In the genomic region with DNA sequence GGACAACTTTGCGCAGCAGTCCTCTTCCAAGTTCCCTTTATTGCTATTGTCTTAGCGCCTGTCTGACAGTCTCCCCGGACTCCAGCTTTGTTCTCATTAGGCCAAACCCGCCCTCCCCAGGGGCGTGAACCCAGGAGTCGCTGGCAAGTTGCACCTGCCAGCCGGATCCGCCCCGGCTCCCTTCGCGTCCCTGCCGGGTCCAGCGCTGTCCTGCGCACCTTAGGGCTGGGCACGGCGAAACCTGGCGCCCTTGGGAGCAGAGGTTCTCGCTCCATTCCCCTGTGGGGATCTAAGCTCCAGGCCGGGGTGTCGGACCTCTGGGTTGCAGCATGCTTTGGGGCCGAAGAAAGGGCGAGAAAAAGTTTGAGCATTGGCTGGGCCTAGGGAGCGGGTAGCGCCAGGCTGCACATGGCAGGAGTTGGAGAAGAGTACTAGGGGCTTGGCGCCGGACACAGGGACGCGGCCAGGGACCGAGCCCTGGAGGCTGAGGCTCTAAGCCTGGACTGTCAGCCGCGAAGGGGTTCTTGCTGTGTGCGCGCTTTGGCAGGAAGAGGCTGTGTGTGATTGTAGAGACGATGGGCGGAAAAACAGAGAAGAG, we compare ENCODE assay signal across 8 cellular contexts.
DNase-seq lines count a peak whose midpoint lies in the region; ATAC-seq and TF ChIP-seq lines count a peak whose summit lies in the region.

No MANE protein-coding gene starts in this region.

- peaks cover 8% of the 10 kb centered on the region for H3K4me1 Mint-ChIP-seq in WTC11

- no peaks in the 10 kb centered on the region for H3F3A ChIP-seq in GM23248 (ENCODE audit: insufficient read depth)

- H3K4me3 Mint-ChIP-seq in WTC11 = peak overlapping the region; percentile 84

- no peaks in the 10 kb centered on the region for H3K36me3 Mint-ChIP-seq in WTC11

- DNase-seq in GM23248 = peak; percentile 12
- peak; percentile 33 for DNase-seq in WTC11 (ENCODE audit: low spot score)
- no peak for DNase-seq in stimulated activated CD4-positive, alpha-beta T cell treated with anti-CD3 and anti-CD28 coated beads, Interleukin-2, amount 100 ng/mL, for 24 hours
- no peak for DNase-seq in NCI-H1048 (lab: John Stamatoyannopoulos, UW)

- peaks cover 30% of the 10 kb centered on the region for H3K27me3 ChIP-seq in GM23248 (replicated peaks; ENCODE audit: insufficient read depth)
- H3K27me3 ChIP-seq in iPS-18a (ENCODE audit: control insufficient read depth, insufficient read depth, low read length) = peaks cover 69% of the 10 kb centered on the region
- peaks cover 0 to 8% (median 2%) of the 10 kb centered on the region in 3 donors for H3K27me3 ChIP-seq in skeletal muscle tissue (ENCODE audit: control insufficient read depth in 3 of 3, insufficient read depth in 3 of 3, low read length in 3 of 3)

- H3K4me1 ChIP-seq in GM23248 (ENCODE audit: insufficient read depth) = no peaks in the 10 kb centered on the region; the same call in 1 of the 2 replicates
- peaks cover 6% of the 10 kb centered on the region for H3K4me1 ChIP-seq in iPS-18a (ENCODE audit: control insufficient read depth, low read depth, low read length)
- H3K4me1 ChIP-seq in skeletal muscle tissue (ENCODE audit: control insufficient read depth in 3 of 3, insufficient read depth in 3 of 3, low read length in 3 of 3) = peaks cover 5 to 14% (median 9%) of the 10 kb centered on the region in 3 donors

- H3K9ac ChIP-seq in GM23248 (no peak overlapping the region), iPS-18a (ENCODE audit: low read length) (no peak overlapping the region), skeletal muscle tissue (ENCODE audit: low read depth in 1 of 3, low read length in 3 of 3) (peak overlapping the region in 2 of 3 donors; percentile 63 to 66)

- no peak for TF ChIP-seq CTCF in WTC11 (IDR thresholded peaks at IDR 0.05)

- H3K79me2 ChIP-seq in GM23248 (ENCODE audit: insufficient read depth) = no peaks in the 10 kb centered on the region

- no peaks in the 10 kb centered on the region for H3K9me2 ChIP-seq in GM23248 (ENCODE audit: insufficient read depth)

- H3K9me3 ChIP-seq in GM23248 (ENCODE audit: low read depth) = no peaks in the 10 kb centered on the region
- H3K9me3 ChIP-seq in iPS-18a (ENCODE audit: control insufficient read depth, low read depth, low read length) = no peaks in the 10 kb centered on the region
- no peaks in the 10 kb centered on the region for H3K9me3 ChIP-seq in skeletal muscle tissue (ENCODE audit: control insufficient read depth in 3 of 3, low read length in 3 of 3)

- POLR2A ChIA-PET in WTC11 (lab: Charles Lee) = interaction anchor here (1.0 kb wide), 1 partner anchor 11 kb away, joined by 3 read pairs; no protein-coding TSS in a partner anchor

- in situ Hi-C loops in GM23248 (cut with MboI) = no loop called here

- peak overlapping the region; percentile 42 for H3K4me2 ChIP-seq in GM23248 (ENCODE audit: unreplicated experiment)

- H3K27ac ChIP-seq in GM23248 (no peak overlapping the region), iPS-18a (ENCODE audit: low read length) (no peak overlapping the region), skeletal muscle tissue (ENCODE audit: low read depth, low read length) (no peak overlapping the region)

- no peaks in the 10 kb centered on the region for H3K36me3 ChIP-seq in GM23248 (ENCODE audit: low read depth)
- H3K36me3 ChIP-seq in iPS-18a (ENCODE audit: control insufficient read depth, low read depth, low read length) = no peaks in the 10 kb centered on the region
- no peaks in the 10 kb centered on the region for H3K36me3 ChIP-seq in skeletal muscle tissue (ENCODE audit: control insufficient read depth in 3 of 3, insufficient read depth in 3 of 3, low read length in 3 of 3)

- H4K20me1 ChIP-seq in GM23248 (ENCODE audit: insufficient read depth) = no peaks in the 10 kb centered on the region

- no peak overlapping the region for H3K27ac Mint-ChIP-seq in WTC11

- peaks cover 72% of the 10 kb centered on the region for H3K27me3 Mint-ChIP-seq in WTC11 (ENCODE audit: low read depth)

- CTCF ChIA-PET in WTC11 (lab: Charles Lee) = interaction anchor here (0.8 kb wide), 1 partner anchor 70 kb away, joined by 4 read pairs; no protein-coding TSS in a partner anchor

- no peaks in the 10 kb centered on the region for H3K9me3 Mint-ChIP-seq in WTC11

- peak overlapping the region; percentile 54 for H3K4me3 ChIP-seq in GM23248
- peak overlapping the region; percentile 69 for H3K4me3 ChIP-seq in iPS-18a (ENCODE audit: low read length)
- H3K4me3 ChIP-seq in skeletal muscle tissue (ENCODE audit: low read length in 3 of 3) = peak overlapping the region; percentile 49 to 73 (median 72)

- H2AFZ ChIP-seq in GM23248 = peak overlapping the region; percentile 48

- peak; percentile 74 for ATAC-seq in WTC11
- ATAC-seq in HG03097 (IDR thresholded peaks at IDR 0.05; ENCODE audit: low FRiP score, unreplicated experiment) = no peak
- ATAC-seq in GM21529 (IDR thresholded peaks at IDR 0.05; ENCODE audit: unreplicated experiment) = no peak

- 1 to 4% methylated on average over 33 to 34 of the region's 35 CpGs for WGBS in GM23248 (ENCODE audit: low coverage in 1 of 2, low lambda C conversion rate in 2 of 2, missing lambda C conversion rate in 2 of 2), 2 experiments

TF ChIP-seq in WTC11, 78 proteins besides CTCF, POLR2A, EP300 and RAD21 (continues in another document):
- TF ChIP-seq, protein P1, sequence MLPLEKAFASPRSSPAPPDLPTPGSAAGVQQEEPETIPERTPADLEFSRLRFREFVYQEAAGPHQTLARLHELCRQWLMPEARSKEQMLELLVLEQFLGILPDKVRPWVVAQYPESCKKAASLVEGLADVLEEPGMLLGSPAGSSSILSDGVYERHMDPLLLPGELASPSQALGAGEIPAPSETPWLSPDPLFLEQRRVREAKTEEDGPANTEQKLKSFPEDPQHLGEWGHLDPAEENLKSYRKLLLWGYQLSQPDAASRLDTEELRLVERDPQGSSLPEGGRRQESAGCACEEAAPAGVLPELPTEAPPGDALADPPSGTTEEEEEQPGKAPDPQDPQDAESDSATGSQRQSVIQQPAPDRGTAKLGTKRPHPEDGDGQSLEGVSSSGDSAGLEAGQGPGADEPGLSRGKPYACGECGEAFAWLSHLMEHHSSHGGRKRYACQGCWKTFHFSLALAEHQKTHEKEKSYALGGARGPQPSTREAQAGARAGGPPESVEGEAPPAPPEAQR (CRISPR knock-in tag; IDR thresholded peaks at IDR 0.05) = no peak
- TF ChIP-seq, protein P2, sequence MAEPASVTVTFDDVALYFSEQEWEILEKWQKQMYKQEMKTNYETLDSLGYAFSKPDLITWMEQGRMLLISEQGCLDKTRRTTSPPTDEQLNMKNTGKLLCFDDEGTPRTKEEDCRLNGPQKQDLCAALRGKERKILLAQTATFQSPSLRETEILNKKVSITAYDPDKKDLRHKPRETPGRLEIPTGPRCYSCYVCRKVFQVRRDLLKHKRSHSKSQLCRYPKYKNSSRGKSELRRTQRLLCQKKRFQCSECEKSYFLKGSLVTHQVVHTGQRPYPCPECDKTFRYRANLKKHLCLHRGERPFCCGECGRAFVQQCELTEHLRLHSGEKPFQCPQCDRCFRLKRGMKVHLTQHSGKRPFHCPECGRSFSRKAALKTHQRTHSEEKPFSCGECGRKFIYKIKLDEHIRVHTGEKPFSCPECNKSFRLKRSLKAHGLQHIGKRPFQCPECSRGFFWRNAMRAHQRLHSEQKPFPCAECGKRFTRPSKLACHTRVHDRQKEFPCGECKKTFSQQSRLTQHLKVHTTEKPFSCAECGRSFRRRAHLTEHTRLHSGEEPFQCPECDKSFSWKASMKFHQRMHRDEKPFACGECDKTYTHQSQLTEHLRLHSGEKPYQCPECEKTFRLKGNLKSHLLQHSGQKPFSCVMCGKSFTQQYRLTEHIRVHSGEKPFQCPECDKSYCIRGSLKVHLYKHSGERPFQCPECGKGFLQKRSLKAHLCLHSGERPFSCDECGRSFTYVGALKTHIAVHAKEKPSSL (CRISPR knock-in tag; conservative IDR thresholded peaks at IDR 0.05) = no peak
- TF ChIP-seq RORB (CRISPR knock-in tag; IDR thresholded peaks at IDR 0.05) = no peak
- TF ChIP-seq, protein P3, sequence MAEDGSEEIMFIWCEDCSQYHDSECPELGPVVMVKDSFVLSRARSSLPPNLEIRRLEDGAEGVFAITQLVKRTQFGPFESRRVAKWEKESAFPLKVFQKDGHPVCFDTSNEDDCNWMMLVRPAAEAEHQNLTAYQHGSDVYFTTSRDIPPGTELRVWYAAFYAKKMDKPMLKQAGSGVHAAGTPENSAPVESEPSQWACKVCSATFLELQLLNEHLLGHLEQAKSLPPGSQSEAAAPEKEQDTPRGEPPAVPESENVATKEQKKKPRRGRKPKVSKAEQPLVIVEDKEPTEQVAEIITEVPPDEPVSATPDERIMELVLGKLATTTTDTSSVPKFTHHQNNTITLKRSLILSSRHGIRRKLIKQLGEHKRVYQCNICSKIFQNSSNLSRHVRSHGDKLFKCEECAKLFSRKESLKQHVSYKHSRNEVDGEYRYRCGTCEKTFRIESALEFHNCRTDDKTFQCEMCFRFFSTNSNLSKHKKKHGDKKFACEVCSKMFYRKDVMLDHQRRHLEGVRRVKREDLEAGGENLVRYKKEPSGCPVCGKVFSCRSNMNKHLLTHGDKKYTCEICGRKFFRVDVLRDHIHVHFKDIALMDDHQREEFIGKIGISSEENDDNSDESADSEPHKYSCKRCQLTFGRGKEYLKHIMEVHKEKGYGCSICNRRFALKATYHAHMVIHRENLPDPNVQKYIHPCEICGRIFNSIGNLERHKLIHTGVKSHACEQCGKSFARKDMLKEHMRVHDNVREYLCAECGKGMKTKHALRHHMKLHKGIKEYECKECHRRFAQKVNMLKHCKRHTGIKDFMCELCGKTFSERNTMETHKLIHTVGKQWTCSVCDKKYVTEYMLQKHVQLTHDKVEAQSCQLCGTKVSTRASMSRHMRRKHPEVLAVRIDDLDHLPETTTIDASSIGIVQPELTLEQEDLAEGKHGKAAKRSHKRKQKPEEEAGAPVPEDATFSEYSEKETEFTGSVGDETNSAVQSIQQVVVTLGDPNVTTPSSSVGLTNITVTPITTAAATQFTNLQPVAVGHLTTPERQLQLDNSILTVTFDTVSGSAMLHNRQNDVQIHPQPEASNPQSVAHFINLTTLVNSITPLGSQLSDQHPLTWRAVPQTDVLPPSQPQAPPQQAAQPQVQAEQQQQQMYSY (CRISPR knock-in tag; IDR thresholded peaks at IDR 0.05) = no peak
- TF ChIP-seq FOXJ3 (CRISPR knock-in tag; IDR thresholded peaks at IDR 0.05; ENCODE audit: borderline replicate concordance) = no peak

Comparison
In these comparisons a context has a peak if more than half of its experiments do, and no peak if none do; other contexts are left out.
1. DNase-seq: peak in GM23248 (single experiment) and WTC11 (single experiment); none in stimulated activated CD4-positive, alpha-beta T cell treated with anti-CD3 and anti-CD28 coated beads, Interleukin-2, amount 100 ng/mL, for 24 hours (0 of 2) and NCI-H1048 (single experiment).
2. H3K9ac ChIP-seq: peak in skeletal muscle tissue (2 of 3); none in GM23248 (single experiment) and iPS-18a (single experiment).
3. Peak in every context shown above with its lines, with median percentiles within 50 percentile points of each other: H3K4me3 ChIP-seq.